Comparison of ENCODE assay signal across 9 cellular contexts in the genomic region with DNA sequence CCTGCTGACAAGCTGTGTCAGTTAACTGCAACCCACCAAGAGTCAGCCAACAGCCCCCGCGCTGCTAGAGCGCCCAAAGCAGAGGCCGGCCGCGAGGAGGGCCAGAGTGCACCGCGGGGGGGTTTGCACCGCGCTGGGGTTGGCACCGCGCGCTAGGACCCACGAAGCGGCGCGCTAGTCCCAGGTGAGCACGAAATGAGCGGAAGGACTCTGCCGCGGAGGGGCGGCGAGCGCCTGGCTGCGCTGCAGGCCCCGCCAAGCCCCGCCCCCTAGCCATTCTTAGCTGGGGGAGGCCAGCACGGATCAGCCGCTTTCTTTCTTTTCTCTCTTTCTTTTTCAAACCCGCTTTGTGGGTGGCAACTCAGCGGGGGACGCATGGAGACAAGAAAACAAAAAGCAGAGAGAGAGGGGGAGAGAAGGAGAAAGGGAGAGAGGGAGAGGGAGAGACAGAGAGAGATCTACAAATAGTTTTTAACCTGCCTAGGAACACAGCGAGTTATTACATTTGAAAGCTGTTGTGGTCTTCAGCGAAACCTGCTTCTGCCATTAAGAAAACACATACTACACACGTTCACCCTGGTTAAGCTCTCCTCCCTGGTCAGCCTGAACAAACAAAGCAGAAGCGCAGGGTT. TPM values are rescaled to one million over a fixed set of nuclear protein-coding genes. Genes with fewer than 3 reads are reported as not detected.
DNase-seq lines count a peak whose midpoint lies in the region; ATAC-seq, FAIRE-seq and TF ChIP-seq lines count a peak whose summit lies in the region.
"Had no signal": no experiment of that assay in that cellular context is flagged by ENCODE, and none has a peak within 500 bp of the region (broad histone marks: within the 10 kb centered on the region; RNA-seq: fewer than 3 reads in every experiment).

No MANE protein-coding gene starts in this region.

- H3K36me3 Mint-ChIP-seq in activated naive CD4-positive, alpha-beta T cell treated with anti-CD3 and anti-CD28 coated beads for 36 hours (ENCODE audit: low read depth): no peaks in the 10 kb centered on the region
- H3K36me3 Mint-ChIP-seq in natural killer cell (no peaks in the 10 kb centered on the region), chondrocyte (ENCODE audit: low read depth) (peaks cover 1% of the 10 kb centered on the region)

- FAIRE-seq in GM18507 (lab: Jason Lieb, UNC): peak; percentile 68

- peaks cover 40% of the 10 kb centered on the region for H3K4me1 Mint-ChIP-seq in activated naive CD4-positive, alpha-beta T cell treated with anti-CD3 and anti-CD28 coated beads for 36 hours (ENCODE audit: low read depth)
- H3K4me1 Mint-ChIP-seq in natural killer cell: peaks cover 19 to 22% of the 10 kb centered on the region in 2 donors
- H3K4me1 Mint-ChIP-seq in chondrocyte (ENCODE audit: low read depth): peaks cover 3% of the 10 kb centered on the region

- TF ChIP-seq CTCF in natural killer cell (IDR thresholded peaks at IDR 0.05): no peak
- no peak for TF ChIP-seq CTCF in chondrocyte (IDR thresholded peaks at IDR 0.05)

- intact Hi-C loops in activated naive CD4-positive, alpha-beta T cell treated with anti-CD3 and anti-CD28 coated beads for 36 hours (cut with micrococcal nuclease): loop anchor here (1.0 to 10.0 kb wide), 8 partner anchors 9 to 330 kb away; no protein-coding TSS in a partner anchor
- intact Hi-C loops in natural killer cell (cut with micrococcal nuclease): no loop called here

- H3K27me3 Mint-ChIP-seq in activated naive CD4-positive, alpha-beta T cell treated with anti-CD3 and anti-CD28 coated beads for 36 hours (ENCODE audit: low read depth): peaks cover 87% of the 10 kb centered on the region
- peaks cover 87 to 98% of the 10 kb centered on the region in 2 donors for H3K27me3 Mint-ChIP-seq in natural killer cell (ENCODE audit: low read depth in 2 of 2)
- H3K27me3 Mint-ChIP-seq in chondrocyte (ENCODE audit: low read depth): peaks cover 93% of the 10 kb centered on the region

- H3K9me3 Mint-ChIP-seq in activated naive CD4-positive, alpha-beta T cell treated with anti-CD3 and anti-CD28 coated beads for 36 hours: no peaks in the 10 kb centered on the region
- H3K9me3 Mint-ChIP-seq in natural killer cell (no peaks in the 10 kb centered on the region), chondrocyte (ENCODE audit: low read depth) (no peaks in the 10 kb centered on the region)

- peak overlapping the region; percentile 55 for H3K4me3 Mint-ChIP-seq in activated naive CD4-positive, alpha-beta T cell treated with anti-CD3 and anti-CD28 coated beads for 36 hours
- peak overlapping the region; percentile 49 for H3K4me3 Mint-ChIP-seq in natural killer cell
- no peak overlapping the region for H3K4me3 Mint-ChIP-seq in chondrocyte (ENCODE audit: unreplicated experiment)

- peak; percentile 81 for ATAC-seq in HG02759 (IDR thresholded peaks at IDR 0.05; ENCODE audit: unreplicated experiment)
- ATAC-seq in natural killer cell: peak; percentile 54 to 76 (median 66)

- DNase-seq in GM18507 (ENCODE audit: extremely low spot score, insufficient read length, low read depth) (no peak), NCI-H345 (lab: John Stamatoyannopoulos, UW) (peak; percentile 79), natural killer cell (no peak), hippocampal formation (lab: John Stamatoyannopoulos, UW) (no peak), chondrocyte (ENCODE audit: low spot score) (no peak), A172 (ENCODE audit: low spot score) (no peak)
- DNase-seq in activated naive CD4-positive, alpha-beta T cell treated with anti-CD3 and anti-CD28 coated beads for 36 hours: peak; percentile 69

- H3K27ac Mint-ChIP-seq in activated naive CD4-positive, alpha-beta T cell treated with anti-CD3 and anti-CD28 coated beads for 36 hours: no peak overlapping the region
- H3K27ac Mint-ChIP-seq in natural killer cell: no peak overlapping the region
- H3K27ac Mint-ChIP-seq in chondrocyte (ENCODE audit: unreplicated experiment): no peak overlapping the region

- CTCF ChIA-PET in activated naive CD4-positive, alpha-beta T cell treated with anti-CD3 and anti-CD28 coated beads for 36 hours (lab: Charles Lee): interaction anchor here (0.7 to 2.5 kb wide), 11 partner anchors 9 to 246 kb away, joined by 3 to 9 read pairs (median 3); no protein-coding TSS in a partner anchor

RNA-seq across cellular contexts. Expression of gene FOXB1, which starts 6.9 kb away (rescaled TPM):
- not detected for total RNA-seq in activated naive CD4-positive, alpha-beta T cell treated with anti-CD3 and anti-CD28 coated beads for 36 hours
- total RNA-seq in natural killer cell (not detected), chondrocyte (not detected in 3 replicates)
- total RNA-seq in A172 (2014; rRNA removed; shearing (Covaris generic)): not detected in 2 replicates
- total RNA-seq: pulmonary artery endothelial cell had no signal

Comparison
In these comparisons a context has a peak if more than half of its experiments do, and no peak if none do; other contexts are left out.
1. DNase-seq: peak in NCI-H345 (single experiment) and activated naive CD4-positive, alpha-beta T cell treated with anti-CD3 and anti-CD28 coated beads for 36 hours (single experiment); none in GM18507 (single experiment), natural killer cell (single experiment), hippocampal formation (0 of 2), chondrocyte (single experiment) and A172 (single experiment).